ENCODE assay signal across 7 cellular contexts in the genomic region with DNA sequence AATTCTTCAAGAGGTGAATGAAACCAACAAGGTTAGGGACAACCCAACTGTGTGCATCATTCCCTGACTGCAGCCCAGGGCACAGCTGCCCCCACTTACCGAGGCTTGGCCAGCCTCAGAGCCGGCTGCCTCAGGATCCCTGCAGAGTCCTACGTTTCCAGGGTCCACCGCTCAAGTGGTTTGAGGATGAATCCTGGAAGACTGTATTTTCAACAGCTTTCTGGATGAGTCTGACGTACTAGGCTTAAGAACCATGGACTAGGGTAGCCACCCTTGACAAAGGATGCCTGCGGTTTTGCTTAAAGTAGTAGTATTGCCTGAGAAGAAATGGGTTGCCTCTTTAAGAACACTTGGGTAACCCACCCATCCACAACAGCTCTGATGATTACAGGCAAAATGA.
"Had no signal": no experiment of that assay in that cellular context is flagged by ENCODE, and none has a peak within 500 bp of the region (broad histone marks: within the 10 kb centered on the region; RNA-seq: fewer than 3 reads in every experiment).

No MANE protein-coding gene starts in this region.

- H3K4me3 ChIP-seq: GM12878 had no signal

- ATAC-seq: GM12878 had no signal

- DNase-seq: GDM1, GF-D8 had no signal

- FAIRE-seq: G401.6, GM12878, GM12891, GM18507, GM19239 had no signal
